In genomic region chr12:91272456-91273063, GRCh38 we compare ENCODE assay signal across 1 cellular context.
TF ChIP-seq lines count a peak whose summit lies in the region.

No MANE protein-coding gene starts in this region.

TF ChIP-seq in HepG2, 621 proteins besides CTCF, POLR2A, EP300 and RAD21:
- TF ChIP-seq ZNF407 (CRISPR knock-in tag; IDR thresholded peaks at IDR 0.05; ENCODE audit: not compliant biosample characterization): no peak
TF ChIP-seq in HepG2: peak in this region for 0.
